17 cellular contexts compared by ENCODE assay signal in genomic region chr21:42397291-42398129, GRCh38. TPM values are rescaled to one million over a fixed set of nuclear protein-coding genes. Genes with fewer than 3 reads are reported as not detected.
DNase-seq lines count a peak whose midpoint lies in the region; ATAC-seq and TF ChIP-seq lines count a peak whose summit lies in the region.
"Had no signal": no experiment of that assay in that cellular context is flagged by ENCODE, and none has a peak within 500 bp of the region (broad histone marks: within the 10 kb centered on the region; RNA-seq: fewer than 3 reads in every experiment).

No MANE protein-coding gene starts in this region.

- H3K4me1 ChIP-seq in CD8-positive, alpha-beta T cell (ENCODE audit: insufficient read depth, low read length): peaks cover 40% of the 10 kb centered on the region
- peaks cover 14% of the 10 kb centered on the region; the same call in 1 of the 2 replicates for H3K4me1 ChIP-seq in PC-9 (replicated peaks; ENCODE audit: insufficient read depth)

- ATAC-seq in CD8-positive, alpha-beta T cell: no peak
- no peak for ATAC-seq in naive thymus-derived CD8-positive, alpha-beta T cell
- ATAC-seq: pancreas had no signal

- H4K20me1 ChIP-seq in PC-9 (ENCODE audit: insufficient read depth): no peaks in the 10 kb centered on the region

- no TSS peak for BruUV-seq in PC-9 (replicated peaks; lab: Mats Ljungman, UMichigan)

- H3K36me3 ChIP-seq in CD8-positive, alpha-beta T cell (ENCODE audit: insufficient read depth, low read length): no peaks in the 10 kb centered on the region
- no peaks in the 10 kb centered on the region for H3K36me3 ChIP-seq in PC-9 (ENCODE audit: low read depth)
- H3K36me3 ChIP-seq: pancreas had no signal

- no peaks in the 10 kb centered on the region for H3K9me2 ChIP-seq in PC-9 (ENCODE audit: insufficient read depth)

- no peaks in the 10 kb centered on the region for H3F3A ChIP-seq in PC-9 (ENCODE audit: insufficient read depth, low read depth)

- CTCF ChIA-PET in CD8-positive, alpha-beta T cell (lab: Charles Lee): interaction anchor here (1.2 kb wide), 1 partner anchor 61 kb away, joined by 3 read pairs; no protein-coding TSS in a partner anchor
- CTCF ChIA-PET in PC-9 (lab: Charles Lee): no interaction called here

- no peaks in the 10 kb centered on the region for H3K79me2 ChIP-seq in PC-9 (ENCODE audit: low read depth)

- no peak for TF ChIP-seq CTCF in CD8-positive, alpha-beta T cell (IDR thresholded peaks at IDR 0.05)
- TF ChIP-seq CTCF in GM10266 (IDR thresholded peaks at IDR 0.05; ENCODE audit: control insufficient read depth, insufficient read depth, low read depth, missing control alignments) (no peak), PC-9 (conservative IDR thresholded peaks at IDR 0.05) (no peak)

- H2AFZ ChIP-seq in PC-9: no peak overlapping the region

- no peak overlapping the region for H3K4me2 ChIP-seq in PC-9

- H3K9me3 ChIP-seq in CD8-positive, alpha-beta T cell (ENCODE audit: low read length): no peaks in the 10 kb centered on the region
- no peaks in the 10 kb centered on the region for H3K9me3 ChIP-seq in PC-9 (ENCODE audit: insufficient read depth, low read depth)
- H3K9me3 ChIP-seq: pancreas had no signal

- H3K36me3 Mint-ChIP-seq in activated CD4-positive, alpha-beta T cell treated with anti-CD3 and anti-CD28 coated beads, Interleukin-2, amount 10 ng/mL, durations not matched to agents 24 days and 14 days (ENCODE audit: low read depth): peaks cover 34% of the 10 kb centered on the region
- no peaks in the 10 kb centered on the region for H3K36me3 Mint-ChIP-seq in CD8-positive, alpha-beta T cell
- peaks cover 0 to 5% (median 0%) of the 10 kb centered on the region in 3 donors for H3K36me3 Mint-ChIP-seq in naive thymus-derived CD8-positive, alpha-beta T cell

- intact Hi-C loops in activated CD4-positive, alpha-beta T cell treated with anti-CD3 and anti-CD28 coated beads, Interleukin-2, amount 10 ng/mL, durations not matched to agents 24 days and 14 days (cut with micrococcal nuclease): no loop called here
- intact Hi-C loops in CD8-positive, alpha-beta T cell (cut with DNase I, micrococcal nuclease): no loop called here
- intact Hi-C loops in PC-9 (cut with micrococcal nuclease; ENCODE audit: unreplicated experiment): no loop called here

- no peak overlapping the region for H3K4me3 Mint-ChIP-seq in activated CD4-positive, alpha-beta T cell treated with anti-CD3 and anti-CD28 coated beads, Interleukin-2, amount 10 ng/mL, durations not matched to agents 24 days and 14 days
- H3K4me3 Mint-ChIP-seq in CD8-positive, alpha-beta T cell: no peak overlapping the region
- peak overlapping the region in 6 of 10 donors; percentile 3 to 55 (median 23) for H3K4me3 Mint-ChIP-seq in naive thymus-derived CD8-positive, alpha-beta T cell
- H3K4me3 Mint-ChIP-seq: endodermal cell had no signal

- POLR2A ChIA-PET in CD8-positive, alpha-beta T cell (lab: Charles Lee): interaction anchor here (1.1 to 1.9 kb wide), 2 partner anchors 27 to 60 kb away, joined by 3 to 6 read pairs; no protein-coding TSS in a partner anchor
- POLR2A ChIA-PET in naive thymus-derived CD8-positive, alpha-beta T cell (lab: Charles Lee): interaction anchor here (0.6 to 9.4 kb wide), 3 partner anchors 10 to 58 kb away, joined by 3 to 273 read pairs (median 4); no protein-coding TSS in a partner anchor
- POLR2A ChIA-PET in PC-9 (lab: Charles Lee; ENCODE audit: unreplicated experiment): no interaction called here

- H3K4me3 ChIP-seq in CD8-positive, alpha-beta T cell (ENCODE audit: low read depth, low read length): no peak overlapping the region
- no peak overlapping the region for H3K4me3 ChIP-seq in PC-9
- H3K4me3 ChIP-seq: pancreas had no signal

- H3K27me3 ChIP-seq in CD8-positive, alpha-beta T cell (ENCODE audit: insufficient read depth, low read length): no peaks in the 10 kb centered on the region
- no peaks in the 10 kb centered on the region for H3K27me3 ChIP-seq in PC-9 (ENCODE audit: insufficient read depth, low read depth)
- H3K27me3 ChIP-seq: pancreas had no signal

- DNase-seq in activated CD4-positive, alpha-beta T cell treated with anti-CD3 and anti-CD28 coated beads, Interleukin-2, amount 10 ng/mL, durations not matched to agents 24 days and 14 days: no peak
- DNase-seq in activated CD4-positive, alpha-beta T cell treated with anti-CD3 and anti-CD28 coated beads for 1 hour: no peak
- DNase-seq in CD8-positive, alpha-beta T cell: peak in 1 of 7 experiments; percentile 50
- DNase-seq in NCI-H82 treated with DMSO at 0.1 percent for 48 hours (lab: John Stamatoyannopoulos, UW; ENCODE audit: unreplicated experiment) (peak; percentile 80), GM10266 (ENCODE audit: extremely low spot score) (no peak), NCI-H146 treated with DMSO at 0.1 percent for 48 hours (lab: John Stamatoyannopoulos, UW; ENCODE audit: unreplicated experiment) (no peak), PC-9 (no peak)
- DNase-seq in naive thymus-derived CD8-positive, alpha-beta T cell: peak in 2 of 10 donors; percentile 30 to 32
- DNase-seq: ACHN, caudate nucleus, endodermal cell, GDM1, HCEC 1CT, pancreas had no signal

- H3K4me1 Mint-ChIP-seq in activated CD4-positive, alpha-beta T cell treated with anti-CD3 and anti-CD28 coated beads, Interleukin-2, amount 10 ng/mL, durations not matched to agents 24 days and 14 days: peaks cover 60% of the 10 kb centered on the region
- H3K4me1 Mint-ChIP-seq in CD8-positive, alpha-beta T cell (ENCODE audit: low read depth): peaks cover 62% of the 10 kb centered on the region
- H3K4me1 Mint-ChIP-seq in naive thymus-derived CD8-positive, alpha-beta T cell: peaks cover 28 to 61% (median 48%) of the 10 kb centered on the region in 4 donors

- H3K27ac Mint-ChIP-seq in activated CD4-positive, alpha-beta T cell treated with anti-CD3 and anti-CD28 coated beads, Interleukin-2, amount 10 ng/mL, durations not matched to agents 24 days and 14 days: peak overlapping the region; percentile 34
- peak overlapping the region; percentile 74 for H3K27ac Mint-ChIP-seq in CD8-positive, alpha-beta T cell
- H3K27ac Mint-ChIP-seq in naive thymus-derived CD8-positive, alpha-beta T cell: peak overlapping the region; percentile 57 to 92 (median 72)
- H3K27ac Mint-ChIP-seq: endodermal cell had no signal

- peaks cover 6% of the 10 kb centered on the region for H3K9me3 Mint-ChIP-seq in activated CD4-positive, alpha-beta T cell treated with anti-CD3 and anti-CD28 coated beads, Interleukin-2, amount 10 ng/mL, durations not matched to agents 24 days and 14 days
- peaks cover 8% of the 10 kb centered on the region for H3K9me3 Mint-ChIP-seq in CD8-positive, alpha-beta T cell
- peaks cover 0 to 9% (median 6%) of the 10 kb centered on the region in 9 donors for H3K9me3 Mint-ChIP-seq in naive thymus-derived CD8-positive, alpha-beta T cell
- H3K9me3 Mint-ChIP-seq: endodermal cell had no signal

- no peaks in the 10 kb centered on the region for H3K27me3 Mint-ChIP-seq in activated CD4-positive, alpha-beta T cell treated with anti-CD3 and anti-CD28 coated beads, Interleukin-2, amount 10 ng/mL, durations not matched to agents 24 days and 14 days
- H3K27me3 Mint-ChIP-seq in CD8-positive, alpha-beta T cell (ENCODE audit: low read depth): no peaks in the 10 kb centered on the region
- no peaks in the 10 kb centered on the region for H3K27me3 Mint-ChIP-seq in naive thymus-derived CD8-positive, alpha-beta T cell

- no peak overlapping the region for H3K27ac ChIP-seq in CD8-positive, alpha-beta T cell (ENCODE audit: low read depth, low read length)
- H3K27ac ChIP-seq in PC-9: no peak overlapping the region
- H3K27ac ChIP-seq: pancreas had no signal

RNA-seq across cellular contexts. Expression of gene TMPRSS3, which starts 1.7 kb away (rescaled TPM):
- total RNA-seq in activated CD4-positive, alpha-beta T cell treated with anti-CD3 and anti-CD28 coated beads, Interleukin-2, amount 10 ng/mL, durations not matched to agents 24 days and 14 days: 56.9 and 58.7 TPM in 2 replicates
- total RNA-seq in CD8-positive, alpha-beta T cell: 1 to 10 TPM; 1.2 TPM
- 1 to 10 TPM; 2.2 to 2.9 TPM for total RNA-seq in naive thymus-derived CD8-positive, alpha-beta T cell
- 1 to 10 TPM in 1 of 3 donors, under 1 TPM in 1, not detected in 1; 0.89 to 1.4 TPM for polyA plus RNA-seq in naive thymus-derived CD8-positive, alpha-beta T cell
- 4.3 and 8.6 TPM in 2 replicates for total RNA-seq in PC-9 (2021)
- total RNA-seq: endodermal cell, skeletal muscle tissue, urinary bladder had no signal
- polyA plus RNA-seq: urinary bladder had no signal

RNA-seq across cellular contexts. Expression of gene UBASH3A, which starts 6.2 kb away (rescaled TPM):
- total RNA-seq in activated CD4-positive, alpha-beta T cell treated with anti-CD3 and anti-CD28 coated beads, Interleukin-2, amount 10 ng/mL, durations not matched to agents 24 days and 14 days: 61.4 and 65.7 TPM in 2 replicates
- 10 to 100 TPM; 62.9 to 63.4 TPM for total RNA-seq in CD8-positive, alpha-beta T cell
- 10 to 100 TPM; 91.6 to 99.6 TPM for total RNA-seq in naive thymus-derived CD8-positive, alpha-beta T cell
- 10 to 100 TPM; 32.8 to 75.3 (median 53.9) TPM for polyA plus RNA-seq in naive thymus-derived CD8-positive, alpha-beta T cell
- total RNA-seq in PC-9 (2021): not detected in 2 replicates
- total RNA-seq: endodermal cell, NCI-H460 had no signal

RNA-seq across cellular contexts. Expression of gene TFF1, which starts 31.2 kb away (rescaled TPM):
- not detected in 2 replicates for total RNA-seq in activated CD4-positive, alpha-beta T cell treated with anti-CD3 and anti-CD28 coated beads, Interleukin-2, amount 10 ng/mL, durations not matched to agents 24 days and 14 days
- not detected for total RNA-seq in CD8-positive, alpha-beta T cell
- total RNA-seq in naive thymus-derived CD8-positive, alpha-beta T cell: not detected
- polyA plus RNA-seq in naive thymus-derived CD8-positive, alpha-beta T cell: not detected
- total RNA-seq in PC-9 (2021): 2.2 and 5.7 TPM in 2 replicates
- total RNA-seq: NCI-H460, skeletal muscle tissue, urinary bladder had no signal
- polyA plus RNA-seq: urinary bladder had no signal

RNA-seq across cellular contexts. Expression of gene TFF2, which starts 46.7 kb away (rescaled TPM):
- total RNA-seq in activated CD4-positive, alpha-beta T cell treated with anti-CD3 and anti-CD28 coated beads, Interleukin-2, amount 10 ng/mL, durations not matched to agents 24 days and 14 days: not detected in 2 replicates
- not detected for total RNA-seq in CD8-positive, alpha-beta T cell
- total RNA-seq in naive thymus-derived CD8-positive, alpha-beta T cell: not detected
- not detected for polyA plus RNA-seq in naive thymus-derived CD8-positive, alpha-beta T cell
- 0.52 TPM in 1 of 2 replicates, not detected in the other for total RNA-seq in PC-9 (2021)
- total RNA-seq: endodermal cell, NCI-H460, skeletal muscle tissue, urinary bladder had no signal
- polyA plus RNA-seq: urinary bladder had no signal

Comparison
In these comparisons a context has a peak if more than half of its experiments do, and no peak if none do; other contexts are left out.
1. H3K4me3 Mint-ChIP-seq: peak in naive thymus-derived CD8-positive, alpha-beta T cell (6 of 10); none in activated CD4-positive, alpha-beta T cell treated with anti-CD3 and anti-CD28 coated beads, Interleukin-2, amount 10 ng/mL, durations not matched to agents 24 days and 14 days (single experiment) and CD8-positive, alpha-beta T cell (single experiment).
2. RNA of gene UBASH3A, which starts 6.2 kb away (total RNA-seq): 91.6 to 99.6 TPM in naive thymus-derived CD8-positive, alpha-beta T cell, 61.4 to 65.7 TPM in activated CD4-positive, alpha-beta T cell treated with anti-CD3 and anti-CD28 coated beads, Interleukin-2, amount 10 ng/mL, durations not matched to agents 24 days and 14 days and 62.9 to 63.4 TPM in CD8-positive, alpha-beta T cell; not detected in PC-9; every median in the first group is over 10 times any median in the second.
3. Peak in every context shown above with its lines, with median percentiles within 50 percentile points of each other: H3K27ac Mint-ChIP-seq.